1 cellular context compared by ENCODE assay signal in the genomic region with DNA sequence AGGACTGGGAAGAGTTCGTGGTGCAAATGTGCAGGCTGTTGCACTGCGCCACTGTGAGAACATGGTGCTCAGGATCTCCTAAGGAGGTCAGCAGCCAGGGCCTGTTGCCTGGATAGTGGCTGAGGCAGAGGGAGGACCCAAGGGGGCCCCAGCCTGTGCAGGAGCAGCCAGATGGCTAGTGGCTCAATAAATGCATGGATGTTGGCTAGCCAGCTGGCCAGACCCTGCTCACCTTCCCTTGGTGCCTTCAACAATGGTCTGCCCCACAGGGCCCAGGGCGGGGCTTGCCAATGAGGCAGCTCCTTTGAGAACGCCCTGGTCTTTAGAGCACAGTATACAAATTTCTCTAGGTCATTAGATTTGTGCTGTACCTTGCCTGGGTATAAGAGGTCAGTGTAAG.
TF ChIP-seq lines count a peak whose summit lies in the region.

No MANE protein-coding gene starts in this region.

TF ChIP-seq in GM23338, 12 proteins besides CTCF, POLR2A, EP300 and RAD21 (continued from another document):
- TF ChIP-seq ZNF462 (CRISPR knock-in tag; IDR thresholded peaks at IDR 0.05) (no peak), POLR2AphosphoS5 (IDR thresholded peaks at IDR 0.05; ENCODE audit: low read depth) (no peak), CREB1 (CRISPR knock-in tag; IDR thresholded peaks at IDR 0.05; ENCODE audit: low read depth) (no peak), ZNF114 (CRISPR knock-in tag; IDR thresholded peaks at IDR 0.05) (no peak), ZNF331 (CRISPR knock-in tag; IDR thresholded peaks at IDR 0.05; ENCODE audit: low read depth) (no peak)
- TF ChIP-seq, protein P1, sequence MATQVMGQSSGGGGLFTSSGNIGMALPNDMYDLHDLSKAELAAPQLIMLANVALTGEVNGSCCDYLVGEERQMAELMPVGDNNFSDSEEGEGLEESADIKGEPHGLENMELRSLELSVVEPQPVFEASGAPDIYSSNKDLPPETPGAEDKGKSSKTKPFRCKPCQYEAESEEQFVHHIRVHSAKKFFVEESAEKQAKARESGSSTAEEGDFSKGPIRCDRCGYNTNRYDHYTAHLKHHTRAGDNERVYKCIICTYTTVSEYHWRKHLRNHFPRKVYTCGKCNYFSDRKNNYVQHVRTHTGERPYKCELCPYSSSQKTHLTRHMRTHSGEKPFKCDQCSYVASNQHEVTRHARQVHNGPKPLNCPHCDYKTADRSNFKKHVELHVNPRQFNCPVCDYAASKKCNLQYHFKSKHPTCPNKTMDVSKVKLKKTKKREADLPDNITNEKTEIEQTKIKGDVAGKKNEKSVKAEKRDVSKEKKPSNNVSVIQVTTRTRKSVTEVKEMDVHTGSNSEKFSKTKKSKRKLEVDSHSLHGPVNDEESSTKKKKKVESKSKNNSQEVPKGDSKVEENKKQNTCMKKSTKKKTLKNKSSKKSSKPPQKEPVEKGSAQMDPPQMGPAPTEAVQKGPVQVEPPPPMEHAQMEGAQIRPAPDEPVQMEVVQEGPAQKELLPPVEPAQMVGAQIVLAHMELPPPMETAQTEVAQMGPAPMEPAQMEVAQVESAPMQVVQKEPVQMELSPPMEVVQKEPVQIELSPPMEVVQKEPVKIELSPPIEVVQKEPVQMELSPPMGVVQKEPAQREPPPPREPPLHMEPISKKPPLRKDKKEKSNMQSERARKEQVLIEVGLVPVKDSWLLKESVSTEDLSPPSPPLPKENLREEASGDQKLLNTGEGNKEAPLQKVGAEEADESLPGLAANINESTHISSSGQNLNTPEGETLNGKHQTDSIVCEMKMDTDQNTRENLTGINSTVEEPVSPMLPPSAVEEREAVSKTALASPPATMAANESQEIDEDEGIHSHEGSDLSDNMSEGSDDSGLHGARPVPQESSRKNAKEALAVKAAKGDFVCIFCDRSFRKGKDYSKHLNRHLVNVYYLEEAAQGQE (IDR thresholded peaks at IDR 0.05; ENCODE audit: unreplicated experiment) = no peak
